ENCODE assay signal across 1 cellular context in the genomic region with DNA sequence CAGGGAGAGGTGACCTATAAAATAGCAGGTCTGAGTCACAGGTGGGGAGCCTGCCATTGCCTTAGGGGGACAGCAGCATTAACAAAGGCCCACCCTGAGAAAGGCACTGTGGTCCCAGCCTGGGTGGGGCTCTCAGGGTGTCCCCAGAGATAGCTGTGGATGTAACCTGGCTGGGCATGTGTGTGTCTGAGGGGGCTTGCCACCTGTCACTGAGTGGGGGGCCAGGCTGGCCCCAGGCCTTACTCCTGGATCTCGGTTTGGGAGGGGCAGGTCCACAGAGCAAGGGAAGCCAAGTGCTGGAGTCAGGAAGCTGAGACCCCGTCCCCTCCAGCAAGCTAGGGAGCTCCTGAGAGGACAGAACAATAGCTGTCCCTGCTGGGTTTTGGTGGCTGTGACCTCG.
TF ChIP-seq lines count a peak whose summit lies in the region.

No MANE protein-coding gene starts in this region.

TF ChIP-seq in endothelial cell of umbilical vein, 7 proteins besides CTCF, POLR2A, EP300 and RAD21:
- no peak for TF ChIP-seq GATA2 (IDR thresholded peaks at IDR 0.05; ENCODE audit: insufficient read depth, insufficient read length, low read depth, low read length)
TF ChIP-seq in endothelial cell of umbilical vein: peak in this region for 0.
